2 cellular contexts compared by ENCODE assay signal in the genomic region with DNA sequence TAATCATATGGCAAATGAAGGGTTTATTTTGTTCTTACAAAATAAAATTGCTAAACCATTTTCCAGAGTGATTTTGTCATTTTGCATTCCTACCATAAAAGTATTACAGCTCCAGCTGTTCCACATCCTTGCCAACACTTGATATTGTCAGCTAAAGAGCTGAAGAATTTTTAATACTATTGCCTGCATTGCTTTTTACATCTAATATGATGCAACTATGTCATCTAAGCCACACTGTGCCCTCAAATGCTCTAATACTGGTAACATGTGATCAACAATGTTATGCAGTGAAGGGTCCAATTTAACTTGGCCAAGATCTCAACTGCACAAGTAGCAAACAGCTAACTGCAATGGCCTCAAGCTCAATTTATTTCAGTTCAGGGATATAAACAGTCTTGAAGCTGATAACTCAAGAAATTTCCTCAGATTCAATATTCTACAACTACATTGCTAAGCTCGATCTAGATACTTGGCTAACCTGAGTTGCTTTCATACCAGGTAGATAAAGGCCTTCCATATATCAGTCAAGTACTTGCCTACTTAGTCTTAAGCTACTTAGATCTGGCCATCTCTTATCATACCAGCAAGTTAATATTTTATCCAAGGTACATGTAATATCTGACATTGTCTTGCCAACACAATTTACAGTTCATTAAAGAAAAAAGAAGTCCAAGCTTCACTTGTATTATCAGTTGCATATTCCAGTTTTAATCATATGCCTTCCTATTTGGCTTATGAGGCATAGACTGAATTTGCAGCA.
TF ChIP-seq lines count a peak whose summit lies in the region.

No MANE protein-coding gene starts in this region.

TF ChIP-seq in IMR-90, 13 proteins besides CTCF, POLR2A, EP300 and RAD21:
- TF ChIP-seq RFX5 (IDR thresholded peaks at IDR 0.05; ENCODE audit: low read depth, low read length): no peak
- TF ChIP-seq CEBPB (IDR thresholded peaks at IDR 0.05; ENCODE audit: low read depth, low read length): peak; percentile 37; the same call in 1 of the 2 replicates

TF ChIP-seq in HEK293T, 16 proteins besides CTCF, POLR2A, EP300 and RAD21:
- TF ChIP-seq FOXA1 (IDR thresholded peaks at IDR 0.05) (no peak), CTBP1 (IDR thresholded peaks at IDR 0.05; ENCODE audit: borderline replicate concordance) (no peak), SP1 (IDR thresholded peaks at IDR 0.05) (no peak), ARNT (IDR thresholded peaks at IDR 0.05) (no peak), SUZ12 (IDR thresholded peaks at IDR 0.05) (no peak), BHLHE40 (IDR thresholded peaks at IDR 0.05; ENCODE audit: borderline replicate concordance) (no peak), ELF4 (IDR thresholded peaks at IDR 0.05) (no peak), ZNF384 (IDR thresholded peaks at IDR 0.05) (no peak), LEF1 (IDR thresholded peaks at IDR 0.05; ENCODE audit: borderline replicate concordance) (no peak), FOXM1 (IDR thresholded peaks at IDR 0.05; ENCODE audit: borderline replicate concordance) (no peak), L3MBTL2 (conservative IDR thresholded peaks at IDR 0.05) (no peak), TARDBP (IDR thresholded peaks at IDR 0.05) (no peak)
- TF ChIP-seq, protein P1, sequence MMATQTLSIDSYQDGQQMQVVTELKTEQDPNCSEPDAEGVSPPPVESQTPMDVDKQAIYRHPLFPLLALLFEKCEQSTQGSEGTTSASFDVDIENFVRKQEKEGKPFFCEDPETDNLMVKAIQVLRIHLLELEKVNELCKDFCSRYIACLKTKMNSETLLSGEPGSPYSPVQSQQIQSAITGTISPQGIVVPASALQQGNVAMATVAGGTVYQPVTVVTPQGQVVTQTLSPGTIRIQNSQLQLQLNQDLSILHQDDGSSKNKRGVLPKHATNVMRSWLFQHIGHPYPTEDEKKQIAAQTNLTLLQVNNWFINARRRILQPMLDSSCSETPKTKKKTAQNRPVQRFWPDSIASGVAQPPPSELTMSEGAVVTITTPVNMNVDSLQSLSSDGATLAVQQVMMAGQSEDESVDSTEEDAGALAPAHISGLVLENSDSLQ (IDR thresholded peaks at IDR 0.05): no peak
TF ChIP-seq in HEK293T: peak in this region for 0.
